Comparison of ENCODE assay signal across 1 cellular context in genomic region chr3:14837864-14838263, GRCh38.
TF ChIP-seq lines count a peak whose summit lies in the region.

No MANE protein-coding gene starts in this region.

TF ChIP-seq in HepG2, 621 proteins besides CTCF, POLR2A, EP300 and RAD21 (continues in another document):
- TF ChIP-seq ZKSCAN5 (CRISPR knock-in tag; IDR thresholded peaks at IDR 0.05) (no peak), ZNF674 (CRISPR knock-in tag; IDR thresholded peaks at IDR 0.05; ENCODE audit: low read depth) (no peak), HNF4A (CRISPR knock-in tag; IDR thresholded peaks at IDR 0.05) (peak; percentile 74), ZNF512B (CRISPR knock-in tag; IDR thresholded peaks at IDR 0.05; ENCODE audit: borderline replicate concordance) (no peak), ZNF605 (CRISPR knock-in tag; IDR thresholded peaks at IDR 0.05) (0 out of 2 replicates have a peak, but pooled peaks have one; percentile 22), ZHX2 (IDR thresholded peaks at IDR 0.05; ENCODE audit: low read depth) (no peak), ZHX2 (CRISPR knock-in tag; IDR thresholded peaks at IDR 0.05; ENCODE audit: borderline replicate concordance) (no peak), NAIF1 (CRISPR knock-in tag; IDR thresholded peaks at IDR 0.05; ENCODE audit: borderline replicate concordance) (no peak), SMAD9 (CRISPR knock-in tag; IDR thresholded peaks at IDR 0.05) (no peak), RAD51 (IDR thresholded peaks at IDR 0.05; ENCODE audit: borderline replicate concordance) (no peak), SMAD1 (CRISPR knock-in tag; IDR thresholded peaks at IDR 0.05; ENCODE audit: borderline replicate concordance, low read depth) (no peak), KLF12 (CRISPR knock-in tag; IDR thresholded peaks at IDR 0.05; ENCODE audit: borderline replicate concordance) (no peak), PAXIP1 (CRISPR knock-in tag; conservative IDR thresholded peaks at IDR 0.05) (no peak), MED13 (CRISPR knock-in tag; IDR thresholded peaks at IDR 0.05) (no peak), GLI4 (CRISPR knock-in tag; IDR thresholded peaks at IDR 0.05; ENCODE audit: borderline replicate concordance) (no peak), RARA (CRISPR knock-in tag; IDR thresholded peaks at IDR 0.05) (0 out of 2 replicates have a peak, but pooled peaks have one; percentile 7), ZGPAT (CRISPR knock-in tag; IDR thresholded peaks at IDR 0.05) (no peak), DNMT1 (CRISPR knock-in tag; IDR thresholded peaks at IDR 0.05) (no peak), ZNF687 (CRISPR knock-in tag; IDR thresholded peaks at IDR 0.05) (peak; percentile 23; the same call in 1 of the 2 replicates), HOXA3 (CRISPR knock-in tag; IDR thresholded peaks at IDR 0.05) (0 out of 2 replicates have a peak, but pooled peaks have one; percentile 24), PITX1 (CRISPR knock-in tag; IDR thresholded peaks at IDR 0.05) (no peak), ARNTL (CRISPR knock-in tag; IDR thresholded peaks at IDR 0.05) (no peak), ZNF136 (CRISPR knock-in tag; IDR thresholded peaks at IDR 0.05; ENCODE audit: low read depth) (no peak), ATF7 (IDR thresholded peaks at IDR 0.05) (no peak), ATF7 (CRISPR knock-in tag; IDR thresholded peaks at IDR 0.05) (no peak), HNRNPUL1 (IDR thresholded peaks at IDR 0.05; ENCODE audit: low read depth, low read length) (no peak), HOXD1 (CRISPR knock-in tag; IDR thresholded peaks at IDR 0.05) (no peak), RARG (CRISPR knock-in tag; IDR thresholded peaks at IDR 0.05; ENCODE audit: low read depth) (no peak), HNF4G (IDR thresholded peaks at IDR 0.05; ENCODE audit: borderline replicate concordance, low read depth, low read length) (0 out of 2 replicates have a peak, but pooled peaks have one; percentile 14), HNF4G (CRISPR knock-in tag; IDR thresholded peaks at IDR 0.05; ENCODE audit: borderline replicate concordance, low read depth) (no peak), STAT5B (CRISPR knock-in tag; IDR thresholded peaks at IDR 0.05) (no peak), ZNF34 (CRISPR knock-in tag; IDR thresholded peaks at IDR 0.05; ENCODE audit: borderline replicate concordance) (no peak), ZNF670 (CRISPR knock-in tag; IDR thresholded peaks at IDR 0.05; ENCODE audit: borderline replicate concordance) (no peak), PRDM10 (CRISPR knock-in tag; IDR thresholded peaks at IDR 0.05; ENCODE audit: low read depth) (peak; percentile 28; the same call in 1 of the 2 replicates), ZNF75D (CRISPR knock-in tag; IDR thresholded peaks at IDR 0.05; ENCODE audit: borderline replicate concordance) (no peak), THAP8 (CRISPR knock-in tag; IDR thresholded peaks at IDR 0.05; ENCODE audit: borderline replicate concordance) (no peak), ELF4 (CRISPR knock-in tag; IDR thresholded peaks at IDR 0.05; ENCODE audit: borderline replicate concordance) (no peak), ZNF430 (CRISPR knock-in tag; IDR thresholded peaks at IDR 0.05) (0 out of 2 replicates have a peak, but pooled peaks have one; percentile 29), SAP130 (CRISPR knock-in tag; IDR thresholded peaks at IDR 0.05; ENCODE audit: low read depth) (no peak), TCF7 (IDR thresholded peaks at IDR 0.05; ENCODE audit: low read depth) (no peak)
